18 cellular contexts compared by ENCODE assay signal in genomic region chr12:111171334-111171733, GRCh38.
DNase-seq lines count a peak whose midpoint lies in the region; FAIRE-seq and TF ChIP-seq lines count a peak whose summit lies in the region.
"Had no signal": no experiment of that assay in that cellular context is flagged by ENCODE, and none has a peak within 500 bp of the region (broad histone marks: within the 10 kb centered on the region; RNA-seq: fewer than 3 reads in every experiment).

No MANE protein-coding gene starts in this region.

- no peak overlapping the region for H2AFZ ChIP-seq in H1 (ENCODE audit: low read length)
- H2AFZ ChIP-seq: GM23338 had no signal

- CTCF ChIA-PET in H1 (lab: Charles Lee; ENCODE audit: partially characterized antibody) = no interaction called here

- no peak overlapping the region for H3K27ac ChIP-seq in H1 (ENCODE audit: low read depth, low read length)

- no peak for FAIRE-seq in H1 (lab: Jason Lieb, UNC)
- no peak for FAIRE-seq in GM19239 (lab: Jason Lieb, UNC)
- FAIRE-seq: A204.1, G401.6, GM12891, HepG2 had no signal

- DNase-seq in CD1c-positive myeloid dendritic cell (ENCODE audit: extremely low spot score) (peak; percentile 60), H1 (ENCODE audit: low read depth in 1 of 2, low spot score in 2 of 2) (no peak), pons (ENCODE audit: low spot score) (peak; percentile 30), DMS53 treated with DMSO at 0.1 percent for 48 hours (lab: John Stamatoyannopoulos, UW; ENCODE audit: unreplicated experiment) (no peak), NCI-H345 (lab: John Stamatoyannopoulos, UW) (no peak), GM19239 (ENCODE audit: insufficient read length, low spot score) (no peak)
- DNase-seq: ACHN; CD4-positive, CD25-positive, alpha-beta regulatory T cell; CD8-positive, alpha-beta memory T cell; COR-L47; DMS 273 treated with DMSO at 0.1 percent for 48 hours; DMS53; H9 had no signal

- H3K56ac ChIP-seq in H1 (replicated peaks; ENCODE audit: insufficient read length, low read depth, low read length) = no peak overlapping the region

- H2BK120ac ChIP-seq in H1 (replicated peaks; ENCODE audit: low read depth, low read length) = no peak overlapping the region

- no peaks in the 10 kb centered on the region for H3K4me1 ChIP-seq in H1 (replicated peaks in 1 of 4; ENCODE audit: control insufficient read depth in 3 of 4, insufficient read depth in 4 of 4, low read length in 3 of 4)

- no peaks in the 10 kb centered on the region for H3K79me2 ChIP-seq in H1 (ENCODE audit: control insufficient read depth in 1 of 2, insufficient read depth in 2 of 2, low read length in 2 of 2)

- peaks cover 3 to 5% of the 10 kb centered on the region in 2 experiments for H4K20me1 ChIP-seq in H1 (replicated peaks in 1 of 2; ENCODE audit: control insufficient read depth in 1 of 2, insufficient read depth in 2 of 2, low read length in 2 of 2)

- no peak overlapping the region for H4K5ac ChIP-seq in H1 (ENCODE audit: insufficient read length, low read depth, low read length)

- 88% methylated on average over 9 of the region's 9 CpGs; no CpG with 5 or more reads in 1 of the 2 experiments for WGBS in H1 (ENCODE audit: extremely low coverage in 1 of 2, insufficient coverage in 1 of 2, insufficient read length in 1 of 2, insufficient replicate concordance in 2 of 2, low coverage in 1 of 2, low lambda C conversion rate in 2 of 2, missing lambda C conversion rate in 1 of 2), 2 experiments

- no peak overlapping the region for H4K8ac ChIP-seq in H1 (ENCODE audit: extremely low read depth, insufficient read depth, low read length)

- TF ChIP-seq EP300 in H1 (IDR thresholded peaks at IDR 0.05; ENCODE audit: borderline replicate concordance in 1 of 2, low read depth in 2 of 2, low read length in 2 of 2) = no peak

- H3K4me3 ChIP-seq in H1 (ENCODE audit: extremely low read depth in 1 of 4, insufficient read depth in 2 of 4, low read depth in 3 of 4, low read length in 4 of 4) = no peak overlapping the region
- H3K4me3 ChIP-seq: GM23338 had no signal

- TF ChIP-seq RAD21 in H1 (IDR thresholded peaks at IDR 0.05 in 1 of 2, conservative IDR thresholded peaks at IDR 0.05 in 1 of 2; ENCODE audit: low read depth in 2 of 2, low read length in 2 of 2) = no peak

- H2BK20ac ChIP-seq in H1 (ENCODE audit: low read length) = 0 out of 2 replicates have a peak overlapping the region, but pooled peaks have one; percentile 32

- TF ChIP-seq CTCF in H1 (IDR thresholded peaks at IDR 0.05; ENCODE audit: control extremely low read depth in 1 of 3, insufficient read depth in 1 of 3, low read depth in 1 of 3, low read length in 3 of 3) = no peak

- no peaks in the 10 kb centered on the region for H3K9me3 ChIP-seq in H1 (ENCODE audit: insufficient read depth in 2 of 2, low read depth in 1 of 2, low read length in 1 of 2)

- H3K4me2 ChIP-seq in H1 (ENCODE audit: insufficient read depth in 1 of 2, low read depth in 2 of 2, low read length in 2 of 2) = no peak overlapping the region
- H3K4me2 ChIP-seq: GM23338 had no signal

- POLR2A ChIA-PET in H1 (lab: Charles Lee; ENCODE audit: partially characterized antibody) = no interaction called here

- no peak overlapping the region for H3K23ac ChIP-seq in H1 (ENCODE audit: insufficient read length)

- no peaks in the 10 kb centered on the region for H3K36me3 ChIP-seq in H1 (ENCODE audit: control insufficient read depth in 2 of 4, insufficient read depth in 4 of 4, low read length in 3 of 4)

- TF ChIP-seq POLR2A in H1 (IDR thresholded peaks at IDR 0.05; ENCODE audit: control extremely low read depth in 1 of 2, low read depth in 2 of 2, low read length in 2 of 2) = no peak

- H2BK5ac ChIP-seq in H1 (ENCODE audit: low read depth, low read length) = no peak overlapping the region

- 0 out of 2 replicates have a peak overlapping the region, but pooled peaks have one; percentile 9 for H2BK12ac ChIP-seq in H1 (ENCODE audit: low read depth, low read length)

- no peaks in the 10 kb centered on the region; the same call in none of the 2 replicates for H3K79me1 ChIP-seq in H1 (ENCODE audit: low read depth, low read length)

- peaks cover 0 to 2% (median 0%) of the 10 kb centered on the region in 4 experiments; a peak in 1 of 7 replicates for H3K27me3 ChIP-seq in H1 (replicated peaks in 1 of 4; ENCODE audit: control insufficient read depth in 3 of 4, extremely low read depth in 1 of 4, insufficient read depth in 3 of 4, low read length in 3 of 4)

- H3K23me2 ChIP-seq in H1 (ENCODE audit: low read depth, low read length) = no peaks in the 10 kb centered on the region

- no peak overlapping the region for H3K4ac ChIP-seq in H1 (replicated peaks; ENCODE audit: insufficient read length, low read depth, low read length)

- no peak overlapping the region for H2BK15ac ChIP-seq in H1 (ENCODE audit: low read length)

- H3K18ac ChIP-seq in H1 (ENCODE audit: extremely low read depth, low read length) = no peak overlapping the region

- no peak overlapping the region for H3K9ac ChIP-seq in H1 (replicated peaks in 1 of 4; ENCODE audit: extremely low read depth in 1 of 4, low read depth in 3 of 4, low read length in 3 of 4)

- H4K91ac ChIP-seq in H1 (replicated peaks; ENCODE audit: insufficient read length, low read length) = no peak overlapping the region

- H2AK5ac ChIP-seq in H1 (ENCODE audit: low read depth, low read length) = no peak overlapping the region

- H3K14ac ChIP-seq in H1 (ENCODE audit: insufficient read length) = no peak overlapping the region

TF ChIP-seq in H1, 55 proteins besides CTCF, POLR2A, EP300 and RAD21 (continues in another document):
- TF ChIP-seq RXRA (IDR thresholded peaks at IDR 0.05; ENCODE audit: insufficient read depth, low read depth, low read length) (no peak), HDAC2 (IDR thresholded peaks at IDR 0.05; ENCODE audit: borderline replicate concordance in 1 of 2, low read depth in 2 of 2, low read length in 2 of 2) (no peak), JUND (IDR thresholded peaks at IDR 0.05; ENCODE audit: low read length) (no peak), NANOG (IDR thresholded peaks at IDR 0.05; ENCODE audit: insufficient read depth, low read depth, low read length, poor library complexity, severe bottlenecking) (no peak), HDAC6 (IDR thresholded peaks at IDR 0.05; ENCODE audit: low read depth, low read length) (no peak), CBX5 (IDR thresholded peaks at IDR 0.05; ENCODE audit: low read depth, low read length) (no peak), SIN3A (conservative IDR thresholded peaks at IDR 0.05 in 1 of 2, IDR thresholded peaks at IDR 0.05 in 1 of 2; ENCODE audit: low read depth in 1 of 2, low read length in 2 of 2) (no peak)

Comparison
In these comparisons a context has a peak if more than half of its experiments do, and no peak if none do; other contexts are left out.
1. DNase-seq: peak in CD1c-positive myeloid dendritic cell (single experiment) and pons (single experiment); none in H1 (0 of 2), DMS53 treated with DMSO at 0.1 percent for 48 hours (single experiment), NCI-H345 (single experiment) and GM19239 (single experiment).